18 cellular contexts compared by ENCODE assay signal in the genomic region with DNA sequence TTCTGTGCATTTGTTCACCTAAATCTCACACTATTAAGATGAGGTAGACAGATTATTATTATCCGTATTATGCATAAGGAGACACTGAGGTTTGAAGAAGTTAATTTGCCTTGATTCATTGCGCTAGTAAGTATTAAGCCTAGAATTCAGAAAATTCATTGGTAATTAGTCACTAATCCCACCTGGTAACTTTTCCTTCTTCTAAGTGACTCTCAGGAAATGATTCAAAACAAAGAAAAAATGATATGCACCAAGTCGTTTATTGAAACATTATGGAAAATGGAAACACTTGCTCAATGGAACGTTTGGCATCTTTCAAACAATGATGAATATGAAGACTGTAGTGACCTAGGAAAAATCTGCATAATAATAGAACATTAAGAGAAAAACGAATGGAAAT. TPM values are rescaled to one million over a fixed set of nuclear protein-coding genes. Genes with fewer than 3 reads are reported as not detected.
DNase-seq lines count a peak whose midpoint lies in the region; ATAC-seq, FAIRE-seq and TF ChIP-seq lines count a peak whose summit lies in the region.
"Had no signal": no experiment of that assay in that cellular context is flagged by ENCODE, and none has a peak within 500 bp of the region (broad histone marks: within the 10 kb centered on the region; RNA-seq: fewer than 3 reads in every experiment).

No MANE protein-coding gene starts in this region.

- H3K27ac ChIP-seq in RWPE2 (ENCODE audit: poor library complexity, severe bottlenecking) (no peak overlapping the region), H9 (ENCODE audit: insufficient read length, low read depth, low read length) (no peak overlapping the region)
- H3K27ac ChIP-seq: C4-2B, HL-60 had no signal

- H4K91ac ChIP-seq in H9 (ENCODE audit: insufficient read length, low read depth, low read length) = no peak overlapping the region

- H3K4ac ChIP-seq in H9 (ENCODE audit: low read depth, low read length) = no peak overlapping the region

- H2AK5ac ChIP-seq in H9 (ENCODE audit: insufficient read length, low read length) = no peak overlapping the region

- H3K56ac ChIP-seq in H9 (ENCODE audit: insufficient read length, low read depth, low read length) = no peak overlapping the region

- no peak overlapping the region for H2BK120ac ChIP-seq in H9 (ENCODE audit: low read depth, low read length, poor library complexity, severe bottlenecking)

- H3K23me2 ChIP-seq in H9 (ENCODE audit: insufficient read length, low read depth, low read length, poor library complexity, severe bottlenecking) = no peaks in the 10 kb centered on the region

- peak; percentile 70 for ATAC-seq in RWPE2 (ENCODE audit: low read depth)

- H3K9me3 ChIP-seq in RWPE2 (ENCODE audit: severe bottlenecking) (peaks cover 1% of the 10 kb centered on the region), H9 (ENCODE audit: control insufficient read depth, low read depth, low read length) (no peaks in the 10 kb centered on the region)
- H3K9me3 ChIP-seq: BE2C had no signal

- no peak overlapping the region for H3K27ac Mint-ChIP-seq in H9
- H3K27ac Mint-ChIP-seq: CD4-positive, alpha-beta memory T cell had no signal

- H3K4me1 ChIP-seq in RWPE2 (ENCODE audit: insufficient read depth, poor library complexity, severe bottlenecking) = peaks cover 6% of the 10 kb centered on the region
- H3K4me1 ChIP-seq in H9 (ENCODE audit: insufficient read depth, low read length) = peaks cover 3% of the 10 kb centered on the region
- H3K4me1 ChIP-seq: BE2C had no signal

- no peak overlapping the region for H3K23ac ChIP-seq in H9 (ENCODE audit: insufficient read length, low read depth, low read length)

- H3K4me1 Mint-ChIP-seq in H9 = peaks cover 17 to 19% of the 10 kb centered on the region in 2 experiments

- H2BK15ac ChIP-seq in H9 (ENCODE audit: low read depth, low read length) = no peak overlapping the region

- H3K14ac ChIP-seq in H9 (ENCODE audit: insufficient read depth, low read length) = no peak overlapping the region

- FAIRE-seq in G401.6 (lab: Jason Lieb, UNC) = peak; percentile 6
- FAIRE-seq: A204.1, D721Med, H1 had no signal

- H3K36me3 Mint-ChIP-seq in H9 (ENCODE audit: insufficient read depth in 1 of 3, low read depth in 3 of 3) = no peaks in the 10 kb centered on the region
- H3K36me3 Mint-ChIP-seq: CD4-positive, alpha-beta memory T cell had no signal

- H3K9ac ChIP-seq in H9 (ENCODE audit: extremely low read depth, insufficient read length, low read length) = no peak overlapping the region

- WGBS in H9 (ENCODE audit: extremely low coverage, insufficient read length, low lambda C conversion rate) = no CpG with 5 or more reads among the region's 5 CpGs

- H3K79me1 ChIP-seq in H9 (ENCODE audit: insufficient read depth, low read depth, low read length, poor library complexity, severe bottlenecking) = no peaks in the 10 kb centered on the region

- H3K4me2 ChIP-seq in H9 (ENCODE audit: insufficient read depth, insufficient read length, low read length) = no peak overlapping the region

- no peak for DNase-seq in RWPE2 (ENCODE audit: low spot score)
- peak; percentile 56 for DNase-seq in epithelial cell of esophagus (ENCODE audit: low read depth)
- no peak for DNase-seq in H9
- DNase-seq in iPS-NIHi7 (ENCODE audit: extremely low spot score) = no peak
- no peak for DNase-seq in NCI-H446 treated with DMSO at 0.1 percent for 48 hours (lab: John Stamatoyannopoulos, UW)
- no peak for DNase-seq in occipital lobe (lab: John Stamatoyannopoulos, UW)
- DNase-seq: BE2C; CD4-positive, alpha-beta memory T cell; COR-L47; DND-41; HCEC 1CT; IMR-90 had no signal

- H2BK20ac ChIP-seq in H9 (ENCODE audit: low read depth, low read length, poor library complexity, severe bottlenecking) = no peak overlapping the region

- H4K20me1 ChIP-seq in H9 (ENCODE audit: control insufficient read depth, insufficient read depth, insufficient read length) = no peaks in the 10 kb centered on the region

- peaks cover 80% of the 10 kb centered on the region for H3K27me3 Mint-ChIP-seq in H9 (ENCODE audit: low read depth)

- no peak overlapping the region for H4K5ac ChIP-seq in H9 (ENCODE audit: insufficient read length, low read depth, low read length)

- H3K18ac ChIP-seq in H9 (ENCODE audit: insufficient read length, low read depth, low read length) = no peak overlapping the region

- H3K27me3 ChIP-seq in RWPE2 (ENCODE audit: insufficient read depth, poor library complexity, severe bottlenecking) = peaks cover 7% of the 10 kb centered on the region
- H3K27me3 ChIP-seq in H9 (ENCODE audit: insufficient read depth, low read length) = peaks cover 2% of the 10 kb centered on the region; the same call in 1 of the 2 replicates

- H3K9me3 Mint-ChIP-seq in H9 = peaks cover 0 to 1% of the 10 kb centered on the region in 2 experiments; a peak in 2 of 5 replicates

- no peak overlapping the region for H3K4me3 ChIP-seq in RWPE2 (ENCODE audit: severe bottlenecking)
- H3K4me3 ChIP-seq in epithelial cell of esophagus (ENCODE audit: low read length) = no peak overlapping the region

- H3K4me3 Mint-ChIP-seq in H9 = no peak overlapping the region
- H3K4me3 Mint-ChIP-seq: CD4-positive, alpha-beta memory T cell had no signal

- H2BK5ac ChIP-seq in H9 (ENCODE audit: insufficient read length, low read length) = no peak overlapping the region

- no peak overlapping the region for H4K8ac ChIP-seq in H9 (replicated peaks; ENCODE audit: insufficient read length, low read depth, low read length)

- TF ChIP-seq CTCF in RWPE2 (IDR thresholded peaks at IDR 0.05; ENCODE audit: poor library complexity, severe bottlenecking) (no peak), epithelial cell of esophagus (IDR thresholded peaks at IDR 0.05; ENCODE audit: insufficient read depth, low read depth, low read length, missing control alignments) (no peak), H9 (conservative IDR thresholded peaks at IDR 0.05) (no peak)

- no peak overlapping the region for H2AFZ ChIP-seq in H9 (ENCODE audit: low read length)

- H3K79me2 ChIP-seq in H9 (ENCODE audit: insufficient read depth, low read length) = no peaks in the 10 kb centered on the region

- H3T11ph ChIP-seq in H9 (ENCODE audit: low read length) = no peak overlapping the region

- no peaks in the 10 kb centered on the region for H3K36me3 ChIP-seq in RWPE2 (ENCODE audit: low read depth)
- H3K36me3 ChIP-seq: BE2C had no signal

- no peak overlapping the region for H2BK12ac ChIP-seq in H9 (ENCODE audit: insufficient read length, low read depth, low read length)

RNA-seq across cellular contexts. Expression of a gene that starts 15.2 kb away (rescaled TPM):
- 0.13 and 0.57 TPM in 2 replicates for total RNA-seq in H9 (2021)
- total RNA-seq in occipital lobe = 3.6 TPM
- total RNA-seq: CD4-positive, alpha-beta memory T cell; H1; IMR-90 had no signal
